In genomic region chr6:21396313-21396712, GRCh38 we compare ENCODE assay signal across 16 cellular contexts.
DNase-seq lines count a peak whose midpoint lies in the region; TF ChIP-seq lines count a peak whose summit lies in the region.
"Had no signal": no experiment of that assay in that cellular context is flagged by ENCODE, and none has a peak within 500 bp of the region (broad histone marks: within the 10 kb centered on the region; RNA-seq: fewer than 3 reads in every experiment).

No MANE protein-coding gene starts in this region.

- peak overlapping the region; percentile 1 for H3K27ac Mint-ChIP-seq in progenitor cell of endocrine pancreas
- H3K27ac Mint-ChIP-seq: activated B cell treated with CpG ODN at 0.5 μM for 24 hours; CD8-positive, alpha-beta memory T cell; dendritic cell treated with granulocyte-macrophage colony-stimulating factor and Interleukin-4, amounts not matched to agents 40 ng/mL and 50 ng/mL, for 4 days; naive B cell had no signal

- H3K27me3 ChIP-seq in SK-N-SH (ENCODE audit: insufficient read depth) (no peaks in the 10 kb centered on the region), fibroblast of lung (ENCODE audit: control insufficient read depth, insufficient read depth, low read length) (no peaks in the 10 kb centered on the region), spleen (replicated peaks in 1 of 7) (no peaks in the 10 kb centered on the region)
- H3K27me3 ChIP-seq: right atrium auricular region had no signal

- H4K20me1 ChIP-seq in SK-N-SH (ENCODE audit: insufficient read depth) (no peaks in the 10 kb centered on the region), fibroblast of lung (ENCODE audit: control insufficient read depth, extremely low read depth, insufficient read depth, low read length) (no peaks in the 10 kb centered on the region)

- H3K4me3 ChIP-seq in SK-N-SH (ENCODE audit: low read depth in 2 of 2, low read length in 1 of 2) = no peak overlapping the region
- no peak overlapping the region for H3K4me3 ChIP-seq in fibroblast of lung (replicated peaks in 1 of 4; ENCODE audit: control extremely low read depth in 1 of 4, insufficient read depth in 1 of 4, low read depth in 3 of 4, low read length in 4 of 4)
- no peak overlapping the region for H3K4me3 ChIP-seq in spleen
- H3K4me3 ChIP-seq: right atrium auricular region had no signal

- H3K36me3 ChIP-seq in SK-N-SH (replicated peaks in 1 of 2; ENCODE audit: control insufficient read depth in 1 of 2, insufficient read depth in 2 of 2, low read length in 1 of 2) (no peaks in the 10 kb centered on the region), fibroblast of lung (ENCODE audit: control insufficient read depth, insufficient read depth, low read length) (no peaks in the 10 kb centered on the region), spleen (no peaks in the 10 kb centered on the region)
- H3K36me3 ChIP-seq: right atrium auricular region had no signal

- CTCF ChIA-PET in SK-N-SH (lab: Yijun Ruan, JAX) = no interaction called here

- no peak overlapping the region for H2AFZ ChIP-seq in SK-N-SH (ENCODE audit: low read depth)
- no peak overlapping the region for H2AFZ ChIP-seq in fibroblast of lung (ENCODE audit: low read length)

- H3K27ac ChIP-seq in SK-N-SH (ENCODE audit: low read depth in 2 of 2, low read length in 1 of 2) (no peak overlapping the region; a peak in 1 of 4 replicates), fibroblast of lung (ENCODE audit: insufficient read depth, low read length) (no peak overlapping the region), spleen (no peak overlapping the region)
- H3K27ac ChIP-seq: right atrium auricular region had no signal

- POLR2A ChIA-PET in SK-N-SH (lab: Yijun Ruan, JAX) = no interaction called here

- no peak overlapping the region for H3K9ac ChIP-seq in SK-N-SH
- H3K9ac ChIP-seq in fibroblast of lung (ENCODE audit: insufficient read depth, low read length) = no peak overlapping the region

- peak in 1 of 2 experiments; percentile 35; a peak in 1 of 4 replicates for TF ChIP-seq EP300 in SK-N-SH (IDR thresholded peaks at IDR 0.05; ENCODE audit: borderline replicate concordance in 1 of 2, low read depth in 1 of 2, low read length in 1 of 2)

- no peak for TF ChIP-seq POLR2A in spleen (IDR thresholded peaks at IDR 0.05)

- H3K9me2 ChIP-seq in SK-N-SH = no peaks in the 10 kb centered on the region

- no peaks in the 10 kb centered on the region for H3K79me2 ChIP-seq in SK-N-SH (ENCODE audit: insufficient read depth)
- no peaks in the 10 kb centered on the region for H3K79me2 ChIP-seq in fibroblast of lung (ENCODE audit: control insufficient read depth, insufficient read depth, low read length)

- peak; percentile 38 for DNase-seq in GM04504 (ENCODE audit: low read depth)
- no peak for DNase-seq in SK-N-SH
- peak; percentile 52 to 93 for DNase-seq in fibroblast of lung (ENCODE audit: low read depth in 2 of 2)
- no peak for DNase-seq in progenitor cell of endocrine pancreas (ENCODE audit: low spot score, unreplicated experiment)
- DNase-seq in spleen = no peak
- DNase-seq in NCI-H2196 treated with DMSO at 0.1 percent for 48 hours (lab: John Stamatoyannopoulos, UW; ENCODE audit: unreplicated experiment) = no peak
- no peak for DNase-seq in inferior parietal cortex (ENCODE audit: extremely low spot score)
- DNase-seq in retina = no peak
- DNase-seq: activated B cell treated with CpG ODN at 0.5 μM for 24 hours; CD8-positive, alpha-beta memory T cell; GOT3; left cardiac atrium; naive B cell; stimulated activated naive CD4-positive, alpha-beta T cell had no signal

- H3K4me2 ChIP-seq in SK-N-SH = no peak overlapping the region
- H3K4me2 ChIP-seq in fibroblast of lung (ENCODE audit: extremely low read depth, insufficient read depth, low read length) = no peak overlapping the region

- no peaks in the 10 kb centered on the region for H3K9me3 ChIP-seq in SK-N-SH
- H3K9me3 ChIP-seq in fibroblast of lung (ENCODE audit: control insufficient read depth, insufficient read depth, low read depth, low read length) = no peaks in the 10 kb centered on the region
- no peaks in the 10 kb centered on the region for H3K9me3 ChIP-seq in spleen
- H3K9me3 ChIP-seq: right atrium auricular region had no signal

- H3F3A ChIP-seq in SK-N-SH (replicated peaks; ENCODE audit: insufficient read depth) = peaks cover 5% of the 10 kb centered on the region

- TF ChIP-seq RAD21 in SK-N-SH (IDR thresholded peaks at IDR 0.05; ENCODE audit: low read length) = no peak

- H3K4me1 Mint-ChIP-seq in progenitor cell of endocrine pancreas (ENCODE audit: low read depth) = peaks cover 24% of the 10 kb centered on the region
- H3K4me1 Mint-ChIP-seq: activated B cell treated with CpG ODN at 0.5 μM for 24 hours; CD8-positive, alpha-beta memory T cell; naive B cell had no signal

- no peaks in the 10 kb centered on the region for H3K9me3 Mint-ChIP-seq in progenitor cell of endocrine pancreas (ENCODE audit: low read depth)
- H3K9me3 Mint-ChIP-seq: activated B cell treated with CpG ODN at 0.5 μM for 24 hours; CD8-positive, alpha-beta memory T cell; dendritic cell treated with granulocyte-macrophage colony-stimulating factor and Interleukin-4, amounts not matched to agents 40 ng/mL and 50 ng/mL, for 4 days had no signal

- H3K36me3 Mint-ChIP-seq in progenitor cell of endocrine pancreas (ENCODE audit: insufficient read depth) = no peaks in the 10 kb centered on the region
- H3K36me3 Mint-ChIP-seq: naive B cell had no signal

- H3K4me1 ChIP-seq in SK-N-SH (ENCODE audit: control insufficient read depth in 1 of 2, insufficient read depth in 2 of 2, low read depth in 1 of 2, low read length in 1 of 2) = peaks cover 0 to 16% of the 10 kb centered on the region in 2 experiments; a peak in 2 of 4 replicates
- no peaks in the 10 kb centered on the region for H3K4me1 ChIP-seq in fibroblast of lung (ENCODE audit: control insufficient read depth, extremely low read depth, insufficient read depth, low read length)
- H3K4me1 ChIP-seq in spleen = no peaks in the 10 kb centered on the region
- H3K4me1 ChIP-seq: right atrium auricular region had no signal

- TF ChIP-seq CTCF in SK-N-SH (IDR thresholded peaks at IDR 0.05) (no peak), fibroblast of lung (conservative IDR thresholded peaks at IDR 0.05 in 1 of 2, IDR thresholded peaks at IDR 0.05 in 1 of 2; ENCODE audit: low read depth in 1 of 2, low read length in 2 of 2) (no peak), progenitor cell of endocrine pancreas (IDR thresholded peaks at IDR 0.05; ENCODE audit: unreplicated experiment) (no peak), spleen (IDR thresholded peaks at IDR 0.05 in 8 of 11, conservative IDR thresholded peaks at IDR 0.05 in 3 of 11) (no peak)

- no peak overlapping the region for H3K4me3 Mint-ChIP-seq in progenitor cell of endocrine pancreas (ENCODE audit: low read depth)
- H3K4me3 Mint-ChIP-seq: activated B cell treated with CpG ODN at 0.5 μM for 24 hours; CD8-positive, alpha-beta memory T cell; dendritic cell treated with granulocyte-macrophage colony-stimulating factor and Interleukin-4, amounts not matched to agents 40 ng/mL and 50 ng/mL, for 4 days; naive B cell had no signal

- intact Hi-C loops in spleen (cut with DNase I; ENCODE audit: low total_unique reads) = no loop called here

- no peaks in the 10 kb centered on the region for H3K27me3 Mint-ChIP-seq in progenitor cell of endocrine pancreas
- H3K27me3 Mint-ChIP-seq: activated B cell treated with CpG ODN at 0.5 μM for 24 hours; dendritic cell treated with granulocyte-macrophage colony-stimulating factor and Interleukin-4, amounts not matched to agents 40 ng/mL and 50 ng/mL, for 4 days; naive B cell had no signal

TF ChIP-seq in SK-N-SH, 30 proteins besides CTCF, POLR2A, EP300 and RAD21 (continues in another document):
- TF ChIP-seq ZBTB33 (IDR thresholded peaks at IDR 0.05; ENCODE audit: borderline replicate concordance, low read depth) = no peak
- no peak for TF ChIP-seq REST (IDR thresholded peaks at IDR 0.05; ENCODE audit: low read depth, low read length)
- no peak for TF ChIP-seq TAF1 (IDR thresholded peaks at IDR 0.05; ENCODE audit: borderline replicate concordance, low read depth, low read length)
- peak; percentile 67; the same call in 1 of the 2 replicates for TF ChIP-seq JUND (IDR thresholded peaks at IDR 0.05)

Comparison
In these comparisons a context has a peak if more than half of its experiments do, and no peak if none do; other contexts are left out.
1. DNase-seq: peak in GM04504 (single experiment) and fibroblast of lung (2 of 2); none in SK-N-SH (single experiment), progenitor cell of endocrine pancreas (single experiment), spleen (single experiment), NCI-H2196 treated with DMSO at 0.1 percent for 48 hours (single experiment), inferior parietal cortex (single experiment) and retina (single experiment).